Comparison of ENCODE assay signal across 19 cellular contexts in the genomic region with DNA sequence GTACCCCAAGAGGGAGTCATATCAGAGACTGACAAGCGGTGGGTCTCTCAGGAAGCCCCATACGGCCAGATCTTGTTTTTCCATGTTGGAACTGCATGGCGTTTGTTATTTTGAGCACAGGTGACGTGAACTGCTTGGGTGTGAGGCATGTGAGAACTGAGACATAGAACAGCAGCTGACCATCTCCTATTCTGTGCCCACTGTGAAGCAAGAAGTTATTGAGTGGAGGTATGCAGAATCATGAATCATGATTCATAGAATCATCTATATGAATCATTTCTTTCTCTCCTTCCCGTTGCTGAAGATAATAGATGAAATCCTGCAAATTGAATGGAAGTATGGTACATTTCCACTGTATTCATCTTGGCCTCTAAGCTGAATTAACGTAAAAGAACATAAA. TPM values are rescaled to one million over a fixed set of nuclear protein-coding genes. Genes with fewer than 3 reads are reported as not detected.
DNase-seq lines count a peak whose midpoint lies in the region; ATAC-seq and TF ChIP-seq lines count a peak whose summit lies in the region.
"Had no signal": no experiment of that assay in that cellular context is flagged by ENCODE, and none has a peak within 500 bp of the region (broad histone marks: within the 10 kb centered on the region; RNA-seq: fewer than 3 reads in every experiment).

No MANE protein-coding gene starts in this region.

- peak overlapping the region in 1 of 5 experiments; percentile 31 for H3K4me3 Mint-ChIP-seq in brain
- H3K4me3 Mint-ChIP-seq: IgD-negative memory B cell had no signal

- TF ChIP-seq CTCF in heart right ventricle (IDR thresholded peaks at IDR 0.05) (no peak), brain (conservative IDR thresholded peaks at IDR 0.05) (no peak)

- DNase-seq in heart right ventricle (peak in 1 of 2 donors; percentile 32), Right ventricle myocardium superior (no peak), iris pigment epithelial cell (ENCODE audit: low read depth) (peak; percentile 66), NCI-H2196 (lab: John Stamatoyannopoulos, UW; ENCODE audit: unreplicated experiment) (no peak), NCI-H446 treated with DMSO at 0.1 percent for 48 hours (lab: John Stamatoyannopoulos, UW) (no peak)
- no peak for DNase-seq in activated CD4-positive, CD25-positive, alpha-beta regulatory T cell (lab: John Stamatoyannopoulos, UW)
- DNase-seq: Caco-2; NCI-H1436 treated with DMSO at 0.1 percent for 48 hours; NCI-H2081 treated with DMSO at 0.1 percent for 48 hours; NCI-H345; NCI-H69; NK-92 treated with Interleukin-12 subunit alpha and Interleukin-12 subunit beta, amount 100 ng/mL, for 24 hours; OCI-M1 had no signal

- ATAC-seq in heart right ventricle: peak in 5 of 8 donors; percentile 34 to 62 (median 55)
- ATAC-seq in Right ventricle myocardium superior (ENCODE audit: poor library complexity): no peak
- ATAC-seq: A549, GM12878 had no signal

- H3K27me3 ChIP-seq in heart right ventricle: no peaks in the 10 kb centered on the region

- intact Hi-C loops in heart right ventricle (cut with DNase I): no loop called here
- intact Hi-C loops in Right ventricle myocardium superior (cut with DNase I): no loop called here

- H3K4me1 Mint-ChIP-seq in brain: peaks cover 43% of the 10 kb centered on the region

- H3K27ac ChIP-seq in heart right ventricle: peak overlapping the region; percentile 22 to 82 (median 48)
- H3K27ac ChIP-seq: A549, C4-2B had no signal

- H3K4me1 ChIP-seq in heart right ventricle: peaks cover 4 to 79% (median 53%) of the 10 kb centered on the region in 9 donors
- H3K4me1 ChIP-seq: Caco-2 had no signal

- no peak overlapping the region for H3K4me3 ChIP-seq in heart right ventricle
- H3K4me3 ChIP-seq: A549, GM12878, HAP-1 had no signal

- peaks cover 7% of the 10 kb centered on the region for H3K36me3 Mint-ChIP-seq in brain

- H3K9me3 ChIP-seq in heart right ventricle: no peaks in the 10 kb centered on the region
- H3K9me3 ChIP-seq: A549, Caco-2, HAP-1 had no signal

- peaks cover 6% of the 10 kb centered on the region for H3K27me3 Mint-ChIP-seq in brain

- peaks cover 0 to 14% (median 0%) of the 10 kb centered on the region in 9 donors for H3K36me3 ChIP-seq in heart right ventricle
- H3K36me3 ChIP-seq: HAP-1 had no signal

- H3K9me3 Mint-ChIP-seq in brain: peaks cover 0 to 3% (median 0%) of the 10 kb centered on the region in 5 experiments
- H3K9me3 Mint-ChIP-seq: IgD-negative memory B cell had no signal

- peak overlapping the region in 4 of 5 experiments; percentile 35 to 58 (median 43) for H3K27ac Mint-ChIP-seq in brain
- H3K27ac Mint-ChIP-seq: IgD-negative memory B cell had no signal

- 56 to 77% methylated on average over 6 of the region's 6 CpGs for WGBS in heart right ventricle, 2 donors

RNA-seq across cellular contexts. Expression of a gene that starts 4.7 kb away (rescaled TPM):
- 100 to 1,000 TPM in 4 of 10 donors, 10 to 100 TPM in 6; 39.7 to 123 (median 94.2) TPM for total RNA-seq in heart right ventricle
- polyA plus RNA-seq in heart right ventricle: 10 to 100 TPM; 11.1 to 19.5 TPM
- 51.5 TPM for total RNA-seq in Right ventricle myocardium superior
- polyA plus RNA-seq in brain (ENCODE audit: insufficient read depth, low read depth, low replicate concordance): 18.3 TPM
